7 cellular contexts compared by ENCODE assay signal in genomic region chr11:35494966-35495365, GRCh38.
"Had no signal": no experiment of that assay in that cellular context is flagged by ENCODE, and none has a peak within 500 bp of the region (broad histone marks: within the 10 kb centered on the region; RNA-seq: fewer than 3 reads in every experiment).

No MANE protein-coding gene starts in this region.

- DNase-seq: GM23248, GOT3, H7, HFFc6, IMR-90 had no signal

- H3K4me3 Mint-ChIP-seq: HFFc6 had no signal

- ATAC-seq: HCT116, K562 had no signal

- H3K27ac Mint-ChIP-seq: HFFc6 had no signal
